ENCODE assay signal across 13 cellular contexts in genomic region chr1:8113257-8114220, GRCh38.
DNase-seq lines count a peak whose midpoint lies in the region; ATAC-seq, FAIRE-seq and TF ChIP-seq lines count a peak whose summit lies in the region.
"Had no signal": no experiment of that assay in that cellular context is flagged by ENCODE, and none has a peak within 500 bp of the region (broad histone marks: within the 10 kb centered on the region; RNA-seq: fewer than 3 reads in every experiment).

No MANE protein-coding gene starts in this region.

- H3K36me3 ChIP-seq in HepG2 (replicated peaks in 1 of 2; ENCODE audit: control insufficient read depth in 1 of 2, insufficient read depth in 2 of 2, low read length in 2 of 2): no peaks in the 10 kb centered on the region
- H3K36me3 ChIP-seq in right lobe of liver: no peaks in the 10 kb centered on the region
- H3K36me3 ChIP-seq: Peyer's patch had no signal

- intact Hi-C loops in HepG2 (cut with micrococcal nuclease; ENCODE audit: unreplicated experiment): no loop called here
- intact Hi-C loops in right lobe of liver (cut with DNase I): no loop called here

- no peaks in the 10 kb centered on the region for H4K20me1 ChIP-seq in HepG2 (ENCODE audit: insufficient read depth, low read length)

- FAIRE-seq in HepG2 (lab: Jason Lieb, UNC): no peak

- POLR2A ChIA-PET in HepG2 (lab: Yijun Ruan, JAX): no interaction called here

- H3K27ac ChIP-seq in HepG2 (ENCODE audit: extremely low read length, insufficient read depth, low read length) (no peak overlapping the region), right lobe of liver (no peak overlapping the region)
- H3K27ac ChIP-seq: testis had no signal

- ATAC-seq in HepG2 (no peak), right lobe of liver (no peak), GM18858 (IDR thresholded peaks at IDR 0.05; ENCODE audit: unreplicated experiment) (no peak)
- ATAC-seq: activated naive CD4-positive, alpha-beta T cell treated with anti-CD3 and anti-CD28 coated beads, Interleukin-2, amount 50 U/mL, for 72 hours had no signal

- no peak for TF ChIP-seq CTCF in HepG2 (CRISPR knock-in tag; IDR thresholded peaks at IDR 0.05)
- no peak for TF ChIP-seq CTCF in right lobe of liver (IDR thresholded peaks at IDR 0.05)
- no peak for TF ChIP-seq CTCF in mesothelial cell of epicardium (IDR thresholded peaks at IDR 0.05; ENCODE audit: unreplicated experiment)

- no peak for TF ChIP-seq RAD21 in HepG2 (CRISPR knock-in tag; IDR thresholded peaks at IDR 0.05)

- WGBS in HepG2 (ENCODE audit: low lambda C conversion rate): 89% methylated on average over 17 of the region's 17 CpGs
- 78% methylated on average over 9 of the region's 17 CpGs for WGBS in right lobe of liver (ENCODE audit: insufficient coverage, low coverage, low lambda C conversion rate, missing lambda C conversion rate)

- peaks cover 63% of the 10 kb centered on the region for H3K4me1 ChIP-seq in HepG2 (ENCODE audit: insufficient read depth, low read length)
- H3K4me1 ChIP-seq in right lobe of liver: peaks cover 0 to 22% (median 8%) of the 10 kb centered on the region in 4 donors

- H3K27me3 ChIP-seq in HepG2 (ENCODE audit: control insufficient read depth in 1 of 2, insufficient read depth in 2 of 2, low read length in 2 of 2) (no peaks in the 10 kb centered on the region), right lobe of liver (no peaks in the 10 kb centered on the region)
- H3K27me3 ChIP-seq: Peyer's patch, testis had no signal

- H3K36me3 Mint-ChIP-seq in mesothelial cell of epicardium: peaks cover 6% of the 10 kb centered on the region
- H3K36me3 Mint-ChIP-seq: activated naive CD4-positive, alpha-beta T cell treated with anti-CD3 and anti-CD28 coated beads, Interleukin-2, amount 50 U/mL, for 72 hours; memory B cell had no signal

- no peak for DNase-seq in HepG2 (ENCODE audit: low spot score)
- no peak for DNase-seq in right lobe of liver
- DNase-seq in dermis blood vessel endothelial cell: peak; percentile 68
- no peak for DNase-seq in mesothelial cell of epicardium (ENCODE audit: low spot score in 2 of 2, unreplicated experiment in 2 of 2)
- no peak for DNase-seq in activated CD8-positive, alpha-beta memory T cell treated with anti-CD3 and anti-CD28 coated beads, Interleukin-2, amount 50 U/mL, for 4 hours
- DNase-seq in cerebellar cortex (ENCODE audit: low spot score): no peak
- no peak for DNase-seq in Kasumi-1 (lab: John Stamatoyannopoulos, UW)
- DNase-seq: NCI-H2081, Peyer's patch, testis had no signal

- TF ChIP-seq POLR2A in HepG2 (IDR thresholded peaks at IDR 0.05; ENCODE audit: insufficient read depth in 1 of 2, low read depth in 2 of 2, low read length in 2 of 2) (no peak), right lobe of liver (IDR thresholded peaks at IDR 0.05) (no peak)

- peaks cover 16% of the 10 kb centered on the region for H3K9me3 Mint-ChIP-seq in mesothelial cell of epicardium
- H3K9me3 Mint-ChIP-seq: activated naive CD4-positive, alpha-beta T cell treated with anti-CD3 and anti-CD28 coated beads, Interleukin-2, amount 50 U/mL, for 72 hours; memory B cell had no signal

- peak overlapping the region; percentile 84 for H3K27ac Mint-ChIP-seq in mesothelial cell of epicardium
- H3K27ac Mint-ChIP-seq: activated naive CD4-positive, alpha-beta T cell treated with anti-CD3 and anti-CD28 coated beads, Interleukin-2, amount 50 U/mL, for 72 hours; memory B cell had no signal

- H3K4me2 ChIP-seq in HepG2 (ENCODE audit: low read depth, low read length): no peak overlapping the region

- H3K4me3 Mint-ChIP-seq in mesothelial cell of epicardium: no peak overlapping the region
- H3K4me3 Mint-ChIP-seq: memory B cell had no signal

- peaks cover 36% of the 10 kb centered on the region for H3K4me1 Mint-ChIP-seq in mesothelial cell of epicardium
- H3K4me1 Mint-ChIP-seq: memory B cell had no signal

- H3K9me3 ChIP-seq in HepG2 (ENCODE audit: low read length): no peaks in the 10 kb centered on the region
- no peaks in the 10 kb centered on the region for H3K9me3 ChIP-seq in right lobe of liver
- H3K9me3 ChIP-seq: Peyer's patch, testis had no signal

- H3K79me2 ChIP-seq in HepG2 (ENCODE audit: insufficient read depth, low read length): peaks cover 3% of the 10 kb centered on the region

- H3K9ac ChIP-seq in HepG2 (ENCODE audit: insufficient read depth, low read depth, low read length): no peak overlapping the region

- in situ Hi-C loops in HepG2 (cut with HindIII; ENCODE audit: extremely low pct_ligation_motif_present, low pct_unique_long_range_greater_than_20kb): no loop called here

- TF ChIP-seq EP300 in HepG2 (IDR thresholded peaks at IDR 0.05; ENCODE audit: low read depth in 2 of 2, low read length in 2 of 2) (no peak), HepG2 (CRISPR knock-in tag; IDR thresholded peaks at IDR 0.05; ENCODE audit: borderline replicate concordance) (no peak)

- BruUV-seq in HepG2 (replicated peaks; lab: Mats Ljungman, UMichigan): no TSS peak

- H2AFZ ChIP-seq in HepG2 (ENCODE audit: low read length): no peak overlapping the region

- no peaks in the 10 kb centered on the region for H3K27me3 Mint-ChIP-seq in mesothelial cell of epicardium (ENCODE audit: low read depth)

- CTCF ChIA-PET in HepG2 (lab: Yijun Ruan, JAX; ENCODE audit: low intra/inter-chr PET ratio, low total read pairs): no interaction called here

- H3K4me3 ChIP-seq in HepG2 (replicated peaks in 1 of 3; ENCODE audit: insufficient read depth in 1 of 3, low read depth in 2 of 3, low read length in 3 of 3) (no peak overlapping the region), right lobe of liver (no peak overlapping the region)
- H3K4me3 ChIP-seq: Peyer's patch, testis had no signal

TF ChIP-seq in HepG2, 621 proteins besides CTCF, POLR2A, EP300 and RAD21:
- TF ChIP-seq HMGXB4 (CRISPR knock-in tag; IDR thresholded peaks at IDR 0.05; ENCODE audit: borderline replicate concordance in 1 of 2, low read depth in 1 of 2): no peak
- TF ChIP-seq, protein P1, sequence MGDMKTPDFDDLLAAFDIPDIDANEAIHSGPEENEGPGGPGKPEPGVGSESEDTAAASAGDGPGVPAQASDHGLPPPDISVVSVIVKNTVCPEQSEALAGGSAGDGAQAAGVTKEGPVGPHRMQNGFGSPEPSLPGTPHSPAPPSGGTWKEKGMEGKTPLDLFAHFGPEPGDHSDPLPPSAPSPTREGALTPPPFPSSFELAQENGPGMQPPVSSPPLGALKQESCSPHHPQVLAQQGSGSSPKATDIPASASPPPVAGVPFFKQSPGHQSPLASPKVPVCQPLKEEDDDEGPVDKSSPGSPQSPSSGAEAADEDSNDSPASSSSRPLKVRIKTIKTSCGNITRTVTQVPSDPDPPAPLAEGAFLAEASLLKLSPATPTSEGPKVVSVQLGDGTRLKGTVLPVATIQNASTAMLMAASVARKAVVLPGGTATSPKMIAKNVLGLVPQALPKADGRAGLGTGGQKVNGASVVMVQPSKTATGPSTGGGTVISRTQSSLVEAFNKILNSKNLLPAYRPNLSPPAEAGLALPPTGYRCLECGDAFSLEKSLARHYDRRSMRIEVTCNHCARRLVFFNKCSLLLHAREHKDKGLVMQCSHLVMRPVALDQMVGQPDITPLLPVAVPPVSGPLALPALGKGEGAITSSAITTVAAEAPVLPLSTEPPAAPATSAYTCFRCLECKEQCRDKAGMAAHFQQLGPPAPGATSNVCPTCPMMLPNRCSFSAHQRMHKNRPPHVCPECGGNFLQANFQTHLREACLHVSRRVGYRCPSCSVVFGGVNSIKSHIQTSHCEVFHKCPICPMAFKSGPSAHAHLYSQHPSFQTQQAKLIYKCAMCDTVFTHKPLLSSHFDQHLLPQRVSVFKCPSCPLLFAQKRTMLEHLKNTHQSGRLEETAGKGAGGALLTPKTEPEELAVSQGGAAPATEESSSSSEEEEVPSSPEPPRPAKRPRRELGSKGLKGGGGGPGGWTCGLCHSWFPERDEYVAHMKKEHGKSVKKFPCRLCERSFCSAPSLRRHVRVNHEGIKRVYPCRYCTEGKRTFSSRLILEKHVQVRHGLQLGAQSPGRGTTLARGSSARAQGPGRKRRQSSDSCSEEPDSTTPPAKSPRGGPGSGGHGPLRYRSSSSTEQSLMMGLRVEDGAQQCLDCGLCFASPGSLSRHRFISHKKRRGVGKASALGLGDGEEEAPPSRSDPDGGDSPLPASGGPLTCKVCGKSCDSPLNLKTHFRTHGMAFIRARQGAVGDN (CRISPR knock-in tag; IDR thresholded peaks at IDR 0.05): peak; percentile 37; the same call in 1 of the 2 replicates
- 0 out of 2 replicates have a peak, but pooled peaks have one; percentile 27 for TF ChIP-seq BRD4 (CRISPR knock-in tag; IDR thresholded peaks at IDR 0.05)
- no peak for TF ChIP-seq KDM5B (CRISPR knock-in tag; IDR thresholded peaks at IDR 0.05; ENCODE audit: borderline replicate concordance)
